8 cellular contexts compared by ENCODE assay signal in genomic region chr13:45441633-45442032, GRCh38. TPM values are rescaled to one million over a fixed set of nuclear protein-coding genes. Genes with fewer than 3 reads are reported as not detected.
DNase-seq lines count a peak whose midpoint lies in the region; ATAC-seq and TF ChIP-seq lines count a peak whose summit lies in the region.

No MANE protein-coding gene starts in this region.

- no TSS peak for BruUV-seq in OCI-LY7 (replicated peaks; lab: Mats Ljungman, UMichigan)

- POLR2A ChIA-PET in OCI-LY7 (lab: Charles Lee): interaction anchor here (0.7 kb wide), 1 partner anchor 763 kb away, joined by 4 read pairs; no protein-coding TSS in a partner anchor

- CTCF ChIA-PET in OCI-LY7 (lab: Charles Lee; ENCODE audit: unreplicated experiment): no interaction called here

- H3K9me2 ChIP-seq in OCI-LY7 (ENCODE audit: insufficient read depth, low read length): no peaks in the 10 kb centered on the region

- no peaks in the 10 kb centered on the region for H4K20me1 ChIP-seq in OCI-LY7 (ENCODE audit: insufficient read depth, low read length)

- H3K9me3 ChIP-seq in OCI-LY7 (ENCODE audit: low read length): no peaks in the 10 kb centered on the region

- peaks cover 8% of the 10 kb centered on the region for H3K4me1 ChIP-seq in OCI-LY7 (ENCODE audit: insufficient read depth, low read length, poor library complexity, severe bottlenecking)

- intact Hi-C loops in OCI-LY7 (cut with micrococcal nuclease; ENCODE audit: unreplicated experiment): no loop called here

- H3K4me3 ChIP-seq in OCI-LY7 (ENCODE audit: low read depth, low read length, poor library complexity, severe bottlenecking) (no peak overlapping the region), fibroblast of villous mesenchyme (ENCODE audit: low read depth, low read length) (no peak overlapping the region)

- peak; percentile 71 for ATAC-seq in GM19351 (IDR thresholded peaks at IDR 0.05; ENCODE audit: unreplicated experiment)
- no peak for ATAC-seq in HG02571 (IDR thresholded peaks at IDR 0.05; ENCODE audit: unreplicated experiment)
- ATAC-seq in GM19035 (IDR thresholded peaks at IDR 0.05; ENCODE audit: unreplicated experiment): no peak

- H3K27ac ChIP-seq in OCI-LY7 (ENCODE audit: low read depth, low read length, poor library complexity, severe bottlenecking): no peak overlapping the region

- 0 out of 2 replicates have a peak overlapping the region, but pooled peaks have one; percentile 5 for H2AFZ ChIP-seq in OCI-LY7 (ENCODE audit: low read length)

- no peaks in the 10 kb centered on the region for H3K79me2 ChIP-seq in OCI-LY7 (ENCODE audit: insufficient read depth, low read depth, low read length)

- TF ChIP-seq CTCF in OCI-LY7 (conservative IDR thresholded peaks at IDR 0.05; ENCODE audit: low read length): 0 out of 2 replicates have a peak, but pooled peaks have one; percentile 29
- peak; percentile 39 for TF ChIP-seq CTCF in fibroblast of villous mesenchyme (IDR thresholded peaks at IDR 0.05; ENCODE audit: insufficient read depth, low read depth, low read length)

- H3K4me2 ChIP-seq in OCI-LY7 (ENCODE audit: low read length): peak overlapping the region; percentile 32; the same call in 1 of the 2 replicates

- peak; percentile 35 for DNase-seq in AG08395 (ENCODE audit: low spot score)
- DNase-seq in OCI-LY7 (ENCODE audit: low spot score): no peak
- peak; percentile 20 for DNase-seq in fibroblast of villous mesenchyme (ENCODE audit: low read depth)
- no peak for DNase-seq in NCI-H2171 (lab: John Stamatoyannopoulos, UW)
- no peak for DNase-seq in islet precursor cell

- no peaks in the 10 kb centered on the region for H3K36me3 ChIP-seq in OCI-LY7 (ENCODE audit: insufficient read depth, low read length)

RNA-seq across cellular contexts. Expression of gene COG3, which starts 23.1 kb away (rescaled TPM):
- total RNA-seq in OCI-LY7 (2014; rRNA removed; shearing (Covaris generic)): 28.9 and 50.5 TPM in 2 replicates
- total RNA-seq in OCI-LY7 (2022) (22.3 and 27.7 TPM in 2 replicates), fibroblast of villous mesenchyme (39.6 and 41.0 TPM in 2 replicates)

RNA-seq across cellular contexts. Expression of gene SLC25A30, which starts 23.5 kb away (rescaled TPM):
- total RNA-seq in OCI-LY7 (2014; rRNA removed; shearing (Covaris generic)): 0.46 and 1.5 TPM in 2 replicates
- 0.35 and 0.78 TPM in 2 replicates for total RNA-seq in OCI-LY7 (2022)
- total RNA-seq in fibroblast of villous mesenchyme: 18.0 and 24.2 TPM in 2 replicates

Comparison
In these comparisons a context has a peak if more than half of its experiments do, and no peak if none do; other contexts are left out.
1. DNase-seq: peak in AG08395 (single experiment) and fibroblast of villous mesenchyme (single experiment); none in OCI-LY7 (single experiment), NCI-H2171 (single experiment) and islet precursor cell (single experiment).